ENCODE assay signal across 9 cellular contexts in genomic region chr19:54203151-54203611, GRCh38. TPM values are rescaled to one million over a fixed set of nuclear protein-coding genes. Genes with fewer than 3 reads are reported as not detected.
A peak's percentile ranks its signal among the peaks of the same experiment; 100 is the strongest.
DNase-seq lines count a peak whose midpoint lies in the region; ATAC-seq, FAIRE-seq and TF ChIP-seq lines count a peak whose summit lies in the region.
"Had no signal": no experiment of that assay in that cellular context is flagged by ENCODE, and none has a peak within 500 bp of the region (broad histone marks: within the 10 kb centered on the region; RNA-seq: fewer than 3 reads in every experiment).

No MANE protein-coding gene starts in this region.

- no peak for DNase-seq in RWPE1 (ENCODE audit: low spot score)
- peak; percentile 62 for DNase-seq in fibroblast of villous mesenchyme (ENCODE audit: low read depth)
- DNase-seq in renal cortical epithelial cell (ENCODE audit: low read depth), result peak; percentile 81
- no peak for DNase-seq in D721Med (ENCODE audit: insufficient read length, low spot score)
- no peak for DNase-seq in OCI-M2 (lab: John Stamatoyannopoulos, UW; ENCODE audit: unreplicated experiment)
- DNase-seq in NCI-H2107 treated with DMSO at 0.1 percent for 48 hours (lab: John Stamatoyannopoulos, UW; ENCODE audit: unreplicated experiment), result no peak

- CTCF ChIA-PET in RWPE1 (lab: Yijun Ruan, JAX), result no interaction called here

- POLR2A ChIA-PET in RWPE1 (lab: Yijun Ruan, JAX; ENCODE audit: low non-redundant PET), result no interaction called here

- ATAC-seq in HG03520 (IDR thresholded peaks at IDR 0.05; ENCODE audit: unreplicated experiment), result no peak

- H3K4me3 ChIP-seq in GM12875 (ENCODE audit: low read depth, low read length), result peak overlapping the region; percentile 86
- H3K4me3 ChIP-seq in fibroblast of villous mesenchyme (ENCODE audit: low read depth, low read length), result peak overlapping the region; percentile 88

- FAIRE-seq in D721Med (lab: Jason Lieb, UNC), result no peak
- FAIRE-seq: frontal cortex had no signal

- TF ChIP-seq CTCF in GM12875 (IDR thresholded peaks at IDR 0.05; ENCODE audit: borderline replicate concordance, insufficient read depth, low read depth, low read length) (no peak), RWPE1 (conservative IDR thresholded peaks at IDR 0.05; ENCODE audit: low read depth) (no peak), fibroblast of villous mesenchyme (IDR thresholded peaks at IDR 0.05; ENCODE audit: insufficient read depth, low read depth, low read length) (no peak), D721Med (IDR thresholded peaks at IDR 0.05; ENCODE audit: insufficient read depth, missing control alignments) (no peak)

- peak overlapping the region; percentile 68 for H3K27ac ChIP-seq in RWPE1

RNA-seq across cellular contexts. Expression of gene RPS9, which starts 2.5 kb away (rescaled TPM):
- total RNA-seq in fibroblast of villous mesenchyme (985 and 1,373 TPM in 2 replicates), renal cortical epithelial cell (1,053 and 1,700 TPM in 2 replicates)

RNA-seq across cellular contexts. Expression of gene TSEN34, which starts 12.1 kb away (rescaled TPM):
- total RNA-seq in fibroblast of villous mesenchyme, result 82.5 and 83.8 TPM in 2 replicates
- total RNA-seq in renal cortical epithelial cell, result 82.5 and 151 TPM in 2 replicates

RNA-seq across cellular contexts. Expression of gene MBOAT7, which starts 13.8 kb away (rescaled TPM):
- total RNA-seq in fibroblast of villous mesenchyme (60.2 and 73.4 TPM in 2 replicates), renal cortical epithelial cell (32.6 and 132 TPM in 2 replicates)

RNA-seq across cellular contexts. Expression of gene LILRB3, which starts 19.6 kb away (rescaled TPM):
- total RNA-seq in fibroblast of villous mesenchyme (not detected in 2 replicates), renal cortical epithelial cell (not detected in 2 replicates)
- total RNA-seq: frontal cortex had no signal

RNA-seq across cellular contexts. Expression of gene TMC4, which starts 30.2 kb away (rescaled TPM):
- total RNA-seq in fibroblast of villous mesenchyme (0.32 TPM in 1 of 2 replicates, not detected in the other), renal cortical epithelial cell (1.8 and 21.9 TPM in 2 replicates)
- total RNA-seq: frontal cortex had no signal

Comparison
In these comparisons a context has a peak if more than half of its experiments do, and no peak if none do; other contexts are left out.
1. DNase-seq: peak in fibroblast of villous mesenchyme (single experiment) and renal cortical epithelial cell (single experiment); none in RWPE1 (single experiment), D721Med (single experiment), OCI-M2 (single experiment) and NCI-H2107 treated with DMSO at 0.1 percent for 48 hours (single experiment).